In genomic region chr18:49046125-49046524, GRCh38 we compare ENCODE assay signal across 1 cellular context.
TF ChIP-seq lines count a peak whose summit lies in the region.

No MANE protein-coding gene starts in this region.

TF ChIP-seq in HEK293, 187 proteins besides CTCF, POLR2A, EP300 and RAD21 (continued from another document and continues in another):
- TF ChIP-seq, protein P1, sequence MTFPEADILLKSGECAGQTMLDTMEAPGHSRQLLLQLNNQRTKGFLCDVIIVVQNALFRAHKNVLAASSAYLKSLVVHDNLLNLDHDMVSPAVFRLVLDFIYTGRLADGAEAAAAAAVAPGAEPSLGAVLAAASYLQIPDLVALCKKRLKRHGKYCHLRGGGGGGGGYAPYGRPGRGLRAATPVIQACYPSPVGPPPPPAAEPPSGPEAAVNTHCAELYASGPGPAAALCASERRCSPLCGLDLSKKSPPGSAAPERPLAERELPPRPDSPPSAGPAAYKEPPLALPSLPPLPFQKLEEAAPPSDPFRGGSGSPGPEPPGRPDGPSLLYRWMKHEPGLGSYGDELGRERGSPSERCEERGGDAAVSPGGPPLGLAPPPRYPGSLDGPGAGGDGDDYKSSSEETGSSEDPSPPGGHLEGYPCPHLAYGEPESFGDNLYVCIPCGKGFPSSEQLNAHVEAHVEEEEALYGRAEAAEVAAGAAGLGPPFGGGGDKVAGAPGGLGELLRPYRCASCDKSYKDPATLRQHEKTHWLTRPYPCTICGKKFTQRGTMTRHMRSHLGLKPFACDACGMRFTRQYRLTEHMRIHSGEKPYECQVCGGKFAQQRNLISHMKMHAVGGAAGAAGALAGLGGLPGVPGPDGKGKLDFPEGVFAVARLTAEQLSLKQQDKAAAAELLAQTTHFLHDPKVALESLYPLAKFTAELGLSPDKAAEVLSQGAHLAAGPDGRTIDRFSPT (tag by site-specific recombination; IDR thresholded peaks at IDR 0.05), result no peak
- no peak for TF ChIP-seq REST (tag by site-specific recombination; IDR thresholded peaks at IDR 0.05)
- TF ChIP-seq, protein P2, sequence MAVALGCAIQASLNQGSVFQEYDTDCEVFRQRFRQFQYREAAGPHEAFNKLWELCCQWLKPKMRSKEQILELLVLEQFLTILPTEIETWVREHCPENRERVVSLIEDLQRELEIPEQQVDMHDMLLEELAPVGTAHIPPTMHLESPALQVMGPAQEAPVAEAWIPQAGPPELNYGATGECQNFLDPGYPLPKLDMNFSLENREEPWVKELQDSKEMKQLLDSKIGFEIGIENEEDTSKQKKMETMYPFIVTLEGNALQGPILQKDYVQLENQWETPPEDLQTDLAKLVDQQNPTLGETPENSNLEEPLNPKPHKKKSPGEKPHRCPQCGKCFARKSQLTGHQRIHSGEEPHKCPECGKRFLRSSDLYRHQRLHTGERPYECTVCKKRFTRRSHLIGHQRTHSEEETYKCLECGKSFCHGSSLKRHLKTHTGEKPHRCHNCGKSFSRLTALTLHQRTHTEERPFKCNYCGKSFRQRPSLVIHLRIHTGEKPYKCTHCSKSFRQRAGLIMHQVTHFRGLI (tag by site-specific recombination; IDR thresholded peaks at IDR 0.05), result no peak
- TF ChIP-seq ZBTB8A (tag by site-specific recombination; IDR thresholded peaks at IDR 0.05), result no peak
- no peak for TF ChIP-seq ZFP37 (tag by site-specific recombination; IDR thresholded peaks at IDR 0.05)
- no peak for TF ChIP-seq ZBTB10 (tag by site-specific recombination; IDR thresholded peaks at IDR 0.05)
- peak; percentile 48; the same call in 1 of the 2 replicates for TF ChIP-seq KLF9 (tag by site-specific recombination; IDR thresholded peaks at IDR 0.05; ENCODE audit: low read depth)
- no peak for TF ChIP-seq ZNF701 (tag by site-specific recombination; IDR thresholded peaks at IDR 0.05)
- TF ChIP-seq, protein P3, sequence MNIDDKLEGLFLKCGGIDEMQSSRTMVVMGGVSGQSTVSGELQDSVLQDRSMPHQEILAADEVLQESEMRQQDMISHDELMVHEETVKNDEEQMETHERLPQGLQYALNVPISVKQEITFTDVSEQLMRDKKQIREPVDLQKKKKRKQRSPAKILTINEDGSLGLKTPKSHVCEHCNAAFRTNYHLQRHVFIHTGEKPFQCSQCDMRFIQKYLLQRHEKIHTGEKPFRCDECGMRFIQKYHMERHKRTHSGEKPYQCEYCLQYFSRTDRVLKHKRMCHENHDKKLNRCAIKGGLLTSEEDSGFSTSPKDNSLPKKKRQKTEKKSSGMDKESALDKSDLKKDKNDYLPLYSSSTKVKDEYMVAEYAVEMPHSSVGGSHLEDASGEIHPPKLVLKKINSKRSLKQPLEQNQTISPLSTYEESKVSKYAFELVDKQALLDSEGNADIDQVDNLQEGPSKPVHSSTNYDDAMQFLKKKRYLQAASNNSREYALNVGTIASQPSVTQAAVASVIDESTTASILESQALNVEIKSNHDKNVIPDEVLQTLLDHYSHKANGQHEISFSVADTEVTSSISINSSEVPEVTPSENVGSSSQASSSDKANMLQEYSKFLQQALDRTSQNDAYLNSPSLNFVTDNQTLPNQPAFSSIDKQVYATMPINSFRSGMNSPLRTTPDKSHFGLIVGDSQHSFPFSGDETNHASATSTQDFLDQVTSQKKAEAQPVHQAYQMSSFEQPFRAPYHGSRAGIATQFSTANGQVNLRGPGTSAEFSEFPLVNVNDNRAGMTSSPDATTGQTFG (tag by site-specific recombination; IDR thresholded peaks at IDR 0.05; ENCODE audit: borderline replicate concordance), result 0 out of 2 replicates have a peak, but pooled peaks have one; percentile 34
- TF ChIP-seq, protein P4, sequence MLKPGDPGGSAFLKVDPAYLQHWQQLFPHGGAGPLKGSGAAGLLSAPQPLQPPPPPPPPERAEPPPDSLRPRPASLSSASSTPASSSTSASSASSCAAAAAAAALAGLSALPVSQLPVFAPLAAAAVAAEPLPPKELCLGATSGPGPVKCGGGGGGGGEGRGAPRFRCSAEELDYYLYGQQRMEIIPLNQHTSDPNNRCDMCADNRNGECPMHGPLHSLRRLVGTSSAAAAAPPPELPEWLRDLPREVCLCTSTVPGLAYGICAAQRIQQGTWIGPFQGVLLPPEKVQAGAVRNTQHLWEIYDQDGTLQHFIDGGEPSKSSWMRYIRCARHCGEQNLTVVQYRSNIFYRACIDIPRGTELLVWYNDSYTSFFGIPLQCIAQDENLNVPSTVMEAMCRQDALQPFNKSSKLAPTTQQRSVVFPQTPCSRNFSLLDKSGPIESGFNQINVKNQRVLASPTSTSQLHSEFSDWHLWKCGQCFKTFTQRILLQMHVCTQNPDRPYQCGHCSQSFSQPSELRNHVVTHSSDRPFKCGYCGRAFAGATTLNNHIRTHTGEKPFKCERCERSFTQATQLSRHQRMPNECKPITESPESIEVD (tag by site-specific recombination; IDR thresholded peaks at IDR 0.05), result no peak
- TF ChIP-seq, protein P5, sequence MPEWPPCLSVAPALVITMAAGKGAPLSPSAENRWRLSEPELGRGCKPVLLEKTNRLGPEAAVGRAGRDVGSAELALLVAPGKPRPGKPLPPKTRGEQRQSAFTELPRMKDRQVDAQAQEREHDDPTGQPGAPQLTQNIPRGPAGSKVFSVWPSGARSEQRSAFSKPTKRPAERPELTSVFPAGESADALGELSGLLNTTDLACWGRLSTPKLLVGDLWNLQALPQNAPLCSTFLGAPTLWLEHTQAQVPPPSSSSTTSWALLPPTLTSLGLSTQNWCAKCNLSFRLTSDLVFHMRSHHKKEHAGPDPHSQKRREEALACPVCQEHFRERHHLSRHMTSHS (tag by site-specific recombination; IDR thresholded peaks at IDR 0.05), result no peak
- TF ChIP-seq ZFHX2 (tag by site-specific recombination; conservative IDR thresholded peaks at IDR 0.05), result peak; percentile 70
- no peak for TF ChIP-seq ZNF600 (tag by site-specific recombination; IDR thresholded peaks at IDR 0.05)
- no peak for TF ChIP-seq KLF8 (tag by site-specific recombination; IDR thresholded peaks at IDR 0.05)
- TF ChIP-seq ZNF555 (tag by site-specific recombination; conservative IDR thresholded peaks at IDR 0.05), result no peak
- TF ChIP-seq KLF10 (tag by site-specific recombination; IDR thresholded peaks at IDR 0.05), result no peak
- TF ChIP-seq PRDM1 (tag by site-specific recombination; IDR thresholded peaks at IDR 0.05), result no peak
- no peak for TF ChIP-seq ZNF473 (tag by site-specific recombination; IDR thresholded peaks at IDR 0.05)
- TF ChIP-seq ZXDB (tag by site-specific recombination; IDR thresholded peaks at IDR 0.05), result no peak
- TF ChIP-seq ZNF549 (tag by site-specific recombination; IDR thresholded peaks at IDR 0.05), result no peak
- TF ChIP-seq ZSCAN4 (tag by site-specific recombination; IDR thresholded peaks at IDR 0.05), result peak; percentile 95
- TF ChIP-seq, protein P6, sequence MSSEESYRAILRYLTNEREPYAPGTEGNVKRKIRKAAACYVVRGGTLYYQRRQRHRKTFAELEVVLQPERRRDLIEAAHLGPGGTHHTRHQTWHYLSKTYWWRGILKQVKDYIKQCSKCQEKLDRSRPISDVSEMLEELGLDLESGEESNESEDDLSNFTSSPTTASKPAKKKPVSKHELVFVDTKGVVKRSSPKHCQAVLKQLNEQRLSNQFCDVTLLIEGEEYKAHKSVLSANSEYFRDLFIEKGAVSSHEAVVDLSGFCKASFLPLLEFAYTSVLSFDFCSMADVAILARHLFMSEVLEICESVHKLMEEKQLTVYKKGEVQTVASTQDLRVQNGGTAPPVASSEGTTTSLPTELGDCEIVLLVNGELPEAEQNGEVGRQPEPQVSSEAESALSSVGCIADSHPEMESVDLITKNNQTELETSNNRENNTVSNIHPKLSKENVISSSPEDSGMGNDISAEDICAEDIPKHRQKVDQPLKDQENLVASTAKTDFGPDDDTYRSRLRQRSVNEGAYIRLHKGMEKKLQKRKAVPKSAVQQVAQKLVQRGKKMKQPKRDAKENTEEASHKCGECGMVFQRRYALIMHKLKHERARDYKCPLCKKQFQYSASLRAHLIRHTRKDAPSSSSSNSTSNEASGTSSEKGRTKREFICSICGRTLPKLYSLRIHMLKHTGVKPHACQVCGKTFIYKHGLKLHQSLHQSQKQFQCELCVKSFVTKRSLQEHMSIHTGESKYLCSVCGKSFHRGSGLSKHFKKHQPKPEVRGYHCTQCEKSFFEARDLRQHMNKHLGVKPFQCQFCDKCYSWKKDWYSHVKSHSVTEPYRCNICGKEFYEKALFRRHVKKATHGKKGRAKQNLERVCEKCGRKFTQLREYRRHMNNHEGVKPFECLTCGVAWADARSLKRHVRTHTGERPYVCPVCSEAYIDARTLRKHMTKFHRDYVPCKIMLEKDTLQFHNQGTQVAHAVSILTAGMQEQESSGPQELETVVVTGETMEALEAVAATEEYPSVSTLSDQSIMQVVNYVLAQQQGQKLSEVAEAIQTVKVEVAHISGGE (tag by site-specific recombination; conservative IDR thresholded peaks at IDR 0.05; ENCODE audit: low read depth), result no peak
- TF ChIP-seq ZNF239 (tag by site-specific recombination; IDR thresholded peaks at IDR 0.05), result peak; percentile 72
- TF ChIP-seq ZNF747 (tag by site-specific recombination; IDR thresholded peaks at IDR 0.05), result peak; percentile 70; the same call in 1 of the 2 replicates
- TF ChIP-seq OVOL3 (tag by site-specific recombination; IDR thresholded peaks at IDR 0.05), result no peak
- TF ChIP-seq YY1 (tag by site-specific recombination; IDR thresholded peaks at IDR 0.05), result no peak
- peak; percentile 59; the same call in 1 of the 2 replicates for TF ChIP-seq ZNF521 (tag by site-specific recombination; IDR thresholded peaks at IDR 0.05)
- no peak for TF ChIP-seq ZSCAN5A (tag by site-specific recombination; IDR thresholded peaks at IDR 0.05)
- TF ChIP-seq ZBTB1 (tag by site-specific recombination; IDR thresholded peaks at IDR 0.05), result no peak
- TF ChIP-seq ZBTB21 (tag by site-specific recombination; IDR thresholded peaks at IDR 0.05), result no peak
- TF ChIP-seq ZNF248 (tag by site-specific recombination; IDR thresholded peaks at IDR 0.05), result no peak
- TF ChIP-seq ZNF23 (tag by site-specific recombination; IDR thresholded peaks at IDR 0.05; ENCODE audit: borderline replicate concordance), result no peak
- peak; percentile 11 for TF ChIP-seq ZBTB26 (tag by site-specific recombination; optimal IDR thresholded peaks at IDR 0.05)
- TF ChIP-seq ZNF354C (tag by site-specific recombination; IDR thresholded peaks at IDR 0.05; ENCODE audit: borderline replicate concordance, low read depth), result no peak
